14 cellular contexts compared by ENCODE assay signal in the genomic region with DNA sequence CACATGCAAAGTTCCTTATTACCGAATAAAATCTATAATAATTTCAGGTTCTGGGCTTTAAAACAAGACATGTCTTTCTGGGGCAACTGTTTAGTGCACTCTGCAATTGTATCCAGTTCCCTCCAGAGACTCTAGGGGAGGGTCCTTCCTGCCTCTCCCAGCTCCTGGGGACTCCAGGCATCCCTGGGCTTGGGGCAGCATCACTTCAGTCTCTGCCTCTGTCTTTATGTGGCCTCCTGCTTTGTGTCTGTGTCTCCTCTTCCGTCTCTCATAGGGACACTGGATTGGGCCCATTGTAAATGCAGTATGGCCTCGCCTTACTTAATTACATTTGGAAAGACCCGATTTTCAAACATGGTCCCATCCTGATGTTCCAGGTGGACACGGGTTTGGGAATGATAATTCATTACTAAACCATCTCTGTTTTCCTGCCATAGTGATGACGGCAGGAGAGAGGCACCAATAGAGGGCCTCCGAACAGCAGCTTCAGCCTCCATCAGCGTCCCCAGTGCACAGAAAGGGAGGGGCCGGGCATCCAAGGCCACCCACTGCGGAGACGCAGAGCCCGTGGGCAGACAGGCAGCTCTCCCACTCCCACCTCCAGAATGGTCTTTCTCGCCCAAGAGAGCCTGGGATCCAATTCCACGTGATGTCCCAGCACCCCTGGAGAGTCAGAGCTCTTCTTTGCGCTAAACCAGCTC. TPM values are rescaled to one million over a fixed set of nuclear protein-coding genes. Genes with fewer than 3 reads are reported as not detected.
DNase-seq lines count a peak whose midpoint lies in the region; ATAC-seq and TF ChIP-seq lines count a peak whose summit lies in the region.
"Had no signal": no experiment of that assay in that cellular context is flagged by ENCODE, and none has a peak within 500 bp of the region (broad histone marks: within the 10 kb centered on the region; RNA-seq: fewer than 3 reads in every experiment).

No MANE protein-coding gene starts in this region.

- no peaks in the 10 kb centered on the region for H3K27me3 Mint-ChIP-seq in activated CD8-positive, alpha-beta T cell treated with anti-CD3 and anti-CD28 coated beads, Interleukin-2, amount 10 ng/mL, durations not matched to agents 7 days and 5 days (ENCODE audit: low read depth)
- peaks cover 38 to 58% (median 49%) of the 10 kb centered on the region in 3 donors for H3K27me3 Mint-ChIP-seq in immature natural killer cell (ENCODE audit: low read depth in 3 of 3)

- H3K9me3 ChIP-seq in stomach = no peaks in the 10 kb centered on the region
- H3K9me3 ChIP-seq: thyroid gland had no signal

- 69 to 81% (median 75%) methylated on average over 15 of the region's 15 CpGs for WGBS in stomach, 5 donors

- H3K27ac Mint-ChIP-seq in activated CD8-positive, alpha-beta T cell treated with anti-CD3 and anti-CD28 coated beads, Interleukin-2, amount 10 ng/mL, durations not matched to agents 7 days and 5 days = peak overlapping the region; percentile 88
- H3K27ac Mint-ChIP-seq in immature natural killer cell = peak overlapping the region in 5 of 6 donors; percentile 98 to 100 (median 99)

- peaks cover 53% of the 10 kb centered on the region for H3K36me3 Mint-ChIP-seq in activated CD8-positive, alpha-beta T cell treated with anti-CD3 and anti-CD28 coated beads, Interleukin-2, amount 10 ng/mL, durations not matched to agents 7 days and 5 days (ENCODE audit: low read depth)
- H3K36me3 Mint-ChIP-seq in immature natural killer cell = peaks cover 8 to 20% (median 13%) of the 10 kb centered on the region in 3 donors

- H3K4me3 ChIP-seq in stomach = no peak overlapping the region
- H3K4me3 ChIP-seq: hepatocyte, thyroid gland had no signal

- H3K9me3 Mint-ChIP-seq in activated CD8-positive, alpha-beta T cell treated with anti-CD3 and anti-CD28 coated beads, Interleukin-2, amount 10 ng/mL, durations not matched to agents 7 days and 5 days (ENCODE audit: insufficient read depth) = no peaks in the 10 kb centered on the region
- peaks cover 0 to 2% (median 0%) of the 10 kb centered on the region in 6 donors for H3K9me3 Mint-ChIP-seq in immature natural killer cell

- POLR2A ChIA-PET in activated CD8-positive, alpha-beta T cell treated with anti-CD3 and anti-CD28 coated beads, Interleukin-2, amount 10 ng/mL, durations not matched to agents 7 days and 5 days (lab: Charles Lee) = no interaction called here

- intact Hi-C loops in stomach (cut with DNase I; ENCODE audit: low total_unique reads) = loop anchor here (10.0 kb wide), 1 partner anchor 111 kb away; no protein-coding TSS in a partner anchor

- H3K4me3 Mint-ChIP-seq in activated CD8-positive, alpha-beta T cell treated with anti-CD3 and anti-CD28 coated beads, Interleukin-2, amount 10 ng/mL, durations not matched to agents 7 days and 5 days = peak overlapping the region; percentile 32
- peak overlapping the region; percentile 89 to 98 (median 94) for H3K4me3 Mint-ChIP-seq in immature natural killer cell

- H3K27me3 ChIP-seq in stomach = peaks cover 0 to 49% (median 13%) of the 10 kb centered on the region in 3 donors
- H3K27me3 ChIP-seq: hepatocyte had no signal

- H3K36me3 ChIP-seq in stomach = peaks cover 0 to 7% (median 0%) of the 10 kb centered on the region in 4 donors
- H3K36me3 ChIP-seq: thyroid gland had no signal

- peak overlapping the region in 3 of 5 donors; percentile 20 to 51 (median 38) for H3K27ac ChIP-seq in stomach
- H3K27ac ChIP-seq: hepatocyte had no signal

- DNase-seq in activated CD8-positive, alpha-beta memory T cell treated with anti-CD3 and anti-CD28 coated beads for 24 hours = peak; percentile 54
- DNase-seq in activated CD8-positive, alpha-beta memory T cell treated with anti-CD3 and anti-CD28 coated beads, Interleukin-2, amount 50 U/mL, for 4 hours = no peak
- peak; percentile 26 for DNase-seq in activated CD8-positive, alpha-beta T cell treated with anti-CD3 and anti-CD28 coated beads, Interleukin-2, amount 10 ng/mL, durations not matched to agents 7 days and 5 days
- DNase-seq in immature natural killer cell (peak in 2 of 3 donors; percentile 61), stomach (no peak), kidney glomerular epithelial cell (lab: John Stamatoyannopoulos, UW) (no peak)
- DNase-seq: ACHN, anterior cingulate cortex, MM.1S, NCI-H226, thyroid gland had no signal

- no peak for ATAC-seq in activated CD8-positive, alpha-beta T cell treated with anti-CD3 and anti-CD28 coated beads, Interleukin-2, amount 10 ng/mL, durations not matched to agents 7 days and 5 days
- ATAC-seq in HG03354 (IDR thresholded peaks at IDR 0.05; ENCODE audit: poor library complexity, severe bottlenecking, unreplicated experiment) (no peak), GM18867 (IDR thresholded peaks at IDR 0.05; ENCODE audit: unreplicated experiment) (no peak)

- CTCF ChIA-PET in activated CD8-positive, alpha-beta T cell treated with anti-CD3 and anti-CD28 coated beads, Interleukin-2, amount 10 ng/mL, durations not matched to agents 7 days and 5 days (lab: Charles Lee) = no interaction called here

- no peak for TF ChIP-seq POLR2A in stomach (IDR thresholded peaks at IDR 0.05)

- peaks cover 0 to 32% (median 6%) of the 10 kb centered on the region in 4 donors for H3K4me1 ChIP-seq in stomach
- H3K4me1 ChIP-seq: thyroid gland had no signal

- H3K4me1 Mint-ChIP-seq in activated CD8-positive, alpha-beta T cell treated with anti-CD3 and anti-CD28 coated beads, Interleukin-2, amount 10 ng/mL, durations not matched to agents 7 days and 5 days (ENCODE audit: low read depth) = peaks cover 64% of the 10 kb centered on the region
- H3K4me1 Mint-ChIP-seq in immature natural killer cell = peaks cover 67 to 68% of the 10 kb centered on the region in 2 donors

- TF ChIP-seq EP300 in stomach (IDR thresholded peaks at IDR 0.05) = no peak

- no peak for TF ChIP-seq CTCF in stomach (IDR thresholded peaks at IDR 0.05)

RNA-seq across cellular contexts. Expression of a gene that starts 11.0 kb away (rescaled TPM):
- total RNA-seq in activated CD8-positive, alpha-beta T cell treated with anti-CD3 and anti-CD28 coated beads, Interleukin-2, amount 10 ng/mL, durations not matched to agents 7 days and 5 days = 10 to 100 TPM; 45.3 to 45.9 TPM
- polyA plus RNA-seq in immature natural killer cell (10 to 100 TPM; 58.1 to 68.6 (median 67.1) TPM), stomach (10 to 100 TPM; 14.9 to 29.3 (median 24.4) TPM)
- 10 to 100 TPM in 3 of 5 donors, 1 to 10 TPM in 2; 5.8 to 45.8 (median 14.0) TPM for total RNA-seq in stomach

Comparison
In these comparisons a context has a peak if more than half of its experiments do, and no peak if none do; other contexts are left out.
1. DNase-seq: peak in activated CD8-positive, alpha-beta memory T cell treated with anti-CD3 and anti-CD28 coated beads for 24 hours (single experiment), activated CD8-positive, alpha-beta T cell treated with anti-CD3 and anti-CD28 coated beads, Interleukin-2, amount 10 ng/mL, durations not matched to agents 7 days and 5 days (single experiment) and immature natural killer cell (2 of 3); none in activated CD8-positive, alpha-beta memory T cell treated with anti-CD3 and anti-CD28 coated beads, Interleukin-2, amount 50 U/mL, for 4 hours (single experiment), stomach (single experiment) and kidney glomerular epithelial cell (single experiment).